In genomic region chr11:18394300-18394927, GRCh38 we compare ENCODE assay signal across 8 cellular contexts. TPM values are rescaled to one million over a fixed set of nuclear protein-coding genes. Genes with fewer than 3 reads are reported as not detected.
DNase-seq lines count a peak whose midpoint lies in the region; ATAC-seq, FAIRE-seq and TF ChIP-seq lines count a peak whose summit lies in the region.

Gene LDHA (plus strand): TSS chr11:18394563. CDS start chr11:18396843, 2,280 bp downstream.

- H3K4me3 ChIP-seq in GM12864 (ENCODE audit: low read depth, low read length) (peak within 1 kb of the TSS; percentile 83), SU-DHL-6 (ENCODE audit: insufficient read depth, low read length, poor library complexity, severe bottlenecking) (peak within 1 kb of the TSS; percentile 90), pancreas (peak within 1 kb of the TSS; percentile 45 to 82 (median 70)), thyroid gland (replicated peaks in 1 of 3) (peak within 1 kb of the TSS; percentile 74 to 90 (median 80))

- H3K27me3 Mint-ChIP-seq in activated naive CD8-positive, alpha-beta T cell treated with anti-CD3 and anti-CD28 coated beads, Interleukin-2, amount 10 ng/mL, durations not matched to agents 7 days and 5 days: no peaks in the 10 kb centered on the region

- peaks cover 45% of the 10 kb centered on the region for H3K79me2 ChIP-seq in SU-DHL-6 (ENCODE audit: insufficient read depth, low read length)

- H3K9me3 Mint-ChIP-seq in activated naive CD8-positive, alpha-beta T cell treated with anti-CD3 and anti-CD28 coated beads, Interleukin-2, amount 10 ng/mL, durations not matched to agents 7 days and 5 days: no peaks in the 10 kb centered on the region

- DNase-seq in GM12864 (ENCODE audit: low read depth) (peak; percentile 90), NCI-H1417 (lab: John Stamatoyannopoulos, UW) (peak; percentile 95 to 98 (median 97)), Right ventricle myocardium inferior (ENCODE audit: missing footprints) (peak; percentile 100), pancreas (peak; percentile 96 to 99 (median 97)), thyroid gland (peak; percentile 98)
- peak; percentile 97 for DNase-seq in activated naive CD8-positive, alpha-beta T cell treated with anti-CD3 and anti-CD28 coated beads, Interleukin-2, amount 10 ng/mL, durations not matched to agents 7 days and 5 days

- H3K27ac Mint-ChIP-seq in activated naive CD8-positive, alpha-beta T cell treated with anti-CD3 and anti-CD28 coated beads, Interleukin-2, amount 10 ng/mL, durations not matched to agents 7 days and 5 days: peak within 1 kb of the TSS; percentile 96

- peak within 1 kb of the TSS; percentile 97 for H3K4me3 Mint-ChIP-seq in activated naive CD8-positive, alpha-beta T cell treated with anti-CD3 and anti-CD28 coated beads, Interleukin-2, amount 10 ng/mL, durations not matched to agents 7 days and 5 days

- H3K4me1 ChIP-seq in pancreas (peaks cover 0 to 18% (median 0%) of the 10 kb centered on the region in 3 donors), thyroid gland (peaks cover 12 to 14% of the 10 kb centered on the region in 2 donors)

- POLR2A ChIA-PET in activated naive CD8-positive, alpha-beta T cell treated with anti-CD3 and anti-CD28 coated beads, Interleukin-2, amount 10 ng/mL, durations not matched to agents 7 days and 5 days (lab: Charles Lee): interaction anchor here (0.6 to 5.7 kb wide), 27 partner anchors 8 to 382 kb away, joined by 3 to 221 read pairs (median 4); partner anchors contain the start of genes GTF2H1, HPS5, SERGEF and SPTY2D1

- H3K36me3 ChIP-seq in SU-DHL-6 (ENCODE audit: low read length) (peaks cover 33% of the 10 kb centered on the region), pancreas (peaks cover 2 to 23% (median 16%) of the 10 kb centered on the region in 3 donors), thyroid gland (peaks cover 22 to 23% of the 10 kb centered on the region in 2 donors)

- peaks cover 35% of the 10 kb centered on the region for H3K36me3 Mint-ChIP-seq in activated naive CD8-positive, alpha-beta T cell treated with anti-CD3 and anti-CD28 coated beads, Interleukin-2, amount 10 ng/mL, durations not matched to agents 7 days and 5 days

- H3K9me3 ChIP-seq in SU-DHL-6 (ENCODE audit: insufficient read depth, low read length) (no peaks in the 10 kb centered on the region), pancreas (no peaks in the 10 kb centered on the region), thyroid gland (no peaks in the 10 kb centered on the region)

- intact Hi-C loops in Right ventricle myocardium inferior (cut with DNase I) (loop anchor here (1.0 to 10.0 kb wide), 4 partner anchors 10 to 310 kb away; partner anchors contain the start of genes SPTY2D1 and TSG101), pancreas (cut with DNase I) (no loop called here), thyroid gland (cut with DNase I) (no loop called here)

- no peak for TF ChIP-seq CTCF in GM12864 (IDR thresholded peaks at IDR 0.05; ENCODE audit: low read depth, low read length, missing control alignments)
- TF ChIP-seq CTCF in SU-DHL-6 (IDR thresholded peaks at IDR 0.05; ENCODE audit: insufficient read depth, low read length, poor library complexity, severe bottlenecking): no peak
- no peak for TF ChIP-seq CTCF in pancreas (IDR thresholded peaks at IDR 0.05)
- TF ChIP-seq CTCF in thyroid gland (IDR thresholded peaks at IDR 0.05): no peak

- H3K27ac ChIP-seq in SU-DHL-6 (ENCODE audit: low read depth, low read length): peak within 1 kb of the TSS; percentile 76
- H3K27ac ChIP-seq in pancreas: peak within 1 kb of the TSS; percentile 70 to 96 (median 88)
- H3K27ac ChIP-seq in thyroid gland: peak within 1 kb of the TSS; percentile 88 to 98 (median 97)

- no peaks in the 10 kb centered on the region for H3K9me2 ChIP-seq in SU-DHL-6 (replicated peaks; ENCODE audit: insufficient read depth, low read length)

- H2AFZ ChIP-seq in SU-DHL-6 (ENCODE audit: low read depth, low read length, severe bottlenecking): peak within 1 kb of the TSS; percentile 76

- ATAC-seq in HG02759 (IDR thresholded peaks at IDR 0.05; ENCODE audit: unreplicated experiment) (peak; percentile 72), Right ventricle myocardium inferior (peak; percentile 91), pancreas (peak; percentile 79 to 91 (median 80))
- ATAC-seq in activated naive CD8-positive, alpha-beta T cell treated with anti-CD3 and anti-CD28 coated beads, Interleukin-2, amount 10 ng/mL, durations not matched to agents 7 days and 5 days (ENCODE audit: low read depth): peak; percentile 81

- peak within 1 kb of the TSS; percentile 58 for H3K4me2 ChIP-seq in SU-DHL-6 (ENCODE audit: low read depth, low read length, poor library complexity, severe bottlenecking)

- no peak for FAIRE-seq in pancreas (lab: Jason Lieb, UNC)

- peak; percentile 93 to 98 for TF ChIP-seq POLR2A in thyroid gland (IDR thresholded peaks at IDR 0.05)

- 2 to 3% methylated on average over 54 to 60 of the region's 60 CpGs for WGBS in pancreas, 2 donors
- WGBS in thyroid gland, 2 donors: 0 to 2% methylated on average over 25 to 26 of the region's 60 CpGs

- H3F3A ChIP-seq in SU-DHL-6 (ENCODE audit: insufficient read depth): peaks cover 38% of the 10 kb centered on the region

- peak within 1 kb of the TSS; percentile 97 for H3K9ac ChIP-seq in SU-DHL-6 (ENCODE audit: low read length)

- peaks cover 27% of the 10 kb centered on the region for H4K20me1 ChIP-seq in SU-DHL-6 (ENCODE audit: low read depth, low read length)

- H3K27me3 ChIP-seq in SU-DHL-6 (ENCODE audit: low read length) (no peaks in the 10 kb centered on the region), pancreas (no peaks in the 10 kb centered on the region), thyroid gland (no peaks in the 10 kb centered on the region)

- H3K4me1 Mint-ChIP-seq in activated naive CD8-positive, alpha-beta T cell treated with anti-CD3 and anti-CD28 coated beads, Interleukin-2, amount 10 ng/mL, durations not matched to agents 7 days and 5 days: peaks cover 32% of the 10 kb centered on the region

RNA-seq across cellular contexts. Expression of gene LDHA, which starts in this region (rescaled TPM):
- 100 to 1,000 TPM; 824 to 837 TPM for total RNA-seq in activated naive CD8-positive, alpha-beta T cell treated with anti-CD3 and anti-CD28 coated beads, Interleukin-2, amount 10 ng/mL, durations not matched to agents 7 days and 5 days
- total RNA-seq in Right ventricle myocardium inferior: 424 TPM
- 100 to 1,000 TPM in 3 of 6 donors, 10 to 100 TPM in 3; 66.2 to 223 (median 116) TPM for total RNA-seq in pancreas
- 100 to 1,000 TPM in 1 of 2 donors, 10 to 100 TPM in 1; 75.8 to 100 TPM for polyA plus RNA-seq in pancreas
- total RNA-seq in thyroid gland: 100 to 1,000 TPM; 268 to 456 (median 345) TPM

Comparison
In these comparisons a context has a peak if more than half of its experiments do, and no peak if none do; other contexts are left out.
1. Peak in every context shown above with its lines: DNase-seq, ATAC-seq, H3K4me3 ChIP-seq and H3K27ac ChIP-seq.